ENCODE assay signal across 34 cellular contexts in genomic region chr3:22209578-22209977, GRCh38.
"Had no signal": no experiment of that assay in that cellular context is flagged by ENCODE, and none has a peak within 500 bp of the region (broad histone marks: within the 10 kb centered on the region; RNA-seq: fewer than 3 reads in every experiment).

No MANE protein-coding gene starts in this region.

- H3K27ac ChIP-seq: adrenal gland, body of pancreas, brain microvascular endothelial cell, breast epithelium, VCaP had no signal

- H3K4me1 ChIP-seq: adrenal gland, body of pancreas, breast epithelium had no signal

- H3K36me3 ChIP-seq: adrenal gland, brain microvascular endothelial cell, breast epithelium had no signal

- FAIRE-seq: astrocyte, TTC549 had no signal

- ATAC-seq: activated CD8-positive, alpha-beta T cell treated with anti-CD3 and anti-CD28 coated beads for 36 hours; activated naive CD4-positive, alpha-beta T cell treated with anti-CD3 and anti-CD28 coated beads, Interleukin-2, amount 50 U/mL, for 72 hours; activated T-cell treated with anti-CD3 and anti-CD28 coated beads, Interleukin-2, amount 50 U/mL, for 4 hours; activated T-cell treated with anti-CD3 and anti-CD28 coated beads, Interleukin-2, amount 50 U/mL, for 72 hours; activated T-helper 17 cell treated with anti-CD3 and anti-CD28 coated beads, Interleukin-2, amount 50 U/mL, for 72 hours; body of pancreas had no signal

- DNase-seq: activated B cell treated with CpG ODN at 0.5 μM for 24 hours; activated CD4-positive, alpha-beta memory T cell treated with anti-CD3 and anti-CD28 coated beads for 36 hours; activated CD4-positive, alpha-beta T cell treated with anti-CD3 and anti-CD28 coated beads for 4 hours; activated CD4-positive, alpha-beta T cell treated with anti-CD3 and anti-CD28 coated beads, Interleukin-2, amount 10 ng/mL, durations not matched to agents 24 days and 14 days; activated CD4-positive, alpha-beta T cell treated with anti-CD3 and anti-CD28 coated beads, Interleukin-2, amount 50 U/mL, for 1 hour; activated CD4-positive, alpha-beta T cell treated with anti-CD3 and anti-CD28 coated beads, Interleukin-2, amount 50 U/mL, for 4 hours; activated CD4-positive, CD25-positive, alpha-beta regulatory T cell treated with anti-CD3 and anti-CD28 coated beads, Interleukin-2, amount 50 U/mL, for 72 hours; activated CD8-positive, alpha-beta memory T cell treated with anti-CD3 and anti-CD28 coated beads, Interleukin-2, amount 50 U/mL, for 4 hours; activated CD8-positive, alpha-beta T cell treated with anti-CD3 and anti-CD28 coated beads for 36 hours; activated effector memory CD4-positive, alpha-beta T cell treated with anti-CD3 and anti-CD28 coated beads, Interleukin-2, amount 50 U/mL, for 16 hours; activated gamma-delta T cell treated with Interleukin-2 at 50 U/mL for 16 hours; activated naive CD4-positive, alpha-beta T cell; activated naive CD4-positive, alpha-beta T cell treated with anti-CD3 and anti-CD28 coated beads for 36 hours; activated naive CD4-positive, alpha-beta T cell treated with anti-CD3 and anti-CD28 coated beads, Interleukin-2, amount 50 U/mL, for 16 hours; activated naive CD8-positive, alpha-beta T cell treated with anti-CD3 and anti-CD28 coated beads for 36 hours; activated T-cell treated with anti-CD3 and anti-CD28 coated beads for 4 hours; activated T-cell treated with anti-CD3 and anti-CD28 coated beads, Interleukin-2, amount 50 U/mL, for 1 hour; activated T-cell treated with anti-CD3 and anti-CD28 coated beads, Interleukin-2, amount 50 U/mL, for 4 hours; activated T-cell treated with anti-CD3 and anti-CD28 coated beads, Interleukin-2, amount 50 U/mL, for 72 hours; adrenal gland; amniotic stem cell; aorta; body of pancreas; brain microvascular endothelial cell; central memory CD4-positive, alpha-beta T cell; T-helper 1 cell; T-helper 2 cell; T-helper 9 cell had no signal

- H3K4me3 ChIP-seq: adrenal gland, body of pancreas, breast epithelium had no signal

- H3K27me3 ChIP-seq: adrenal gland, body of pancreas, brain microvascular endothelial cell, breast epithelium had no signal

- H3K9me3 ChIP-seq: adrenal gland, body of pancreas, breast epithelium had no signal
